In genomic region chr5:173473293-173473692, GRCh38 we compare ENCODE assay signal across 15 cellular contexts.
DNase-seq lines count a peak whose midpoint lies in the region; ATAC-seq and TF ChIP-seq lines count a peak whose summit lies in the region.
"Had no signal": no experiment of that assay in that cellular context is flagged by ENCODE, and none has a peak within 500 bp of the region (broad histone marks: within the 10 kb centered on the region; RNA-seq: fewer than 3 reads in every experiment).

No MANE protein-coding gene starts in this region.

- H3K9me3 ChIP-seq in GM23248 (ENCODE audit: low read depth) = no peaks in the 10 kb centered on the region
- no peaks in the 10 kb centered on the region for H3K9me3 ChIP-seq in smooth muscle cell (replicated peaks; ENCODE audit: low read depth)

- H3K27ac ChIP-seq in GM23248 (peak overlapping the region; percentile 92), smooth muscle cell (ENCODE audit: low read depth) (peak overlapping the region; percentile 69)

- H3K27me3 ChIP-seq in GM23248 (replicated peaks; ENCODE audit: insufficient read depth) (no peaks in the 10 kb centered on the region), smooth muscle cell (ENCODE audit: low read depth) (no peaks in the 10 kb centered on the region)

- H3K4me3 Mint-ChIP-seq in brain = peak overlapping the region in 1 of 5 experiments; percentile 43
- H3K4me3 Mint-ChIP-seq: B cell; naive thymus-derived CD8-positive, alpha-beta T cell had no signal

- in situ Hi-C loops in GM23248 (cut with MboI) = no loop called here

- POLR2A ChIA-PET in HEK293T (lab: Yijun Ruan, JAX) = no interaction called here

- H3K9me3 Mint-ChIP-seq in brain = peaks cover 0 to 6% (median 2%) of the 10 kb centered on the region in 5 experiments
- H3K9me3 Mint-ChIP-seq: naive thymus-derived CD8-positive, alpha-beta T cell had no signal

- ATAC-seq in GM21717 (IDR thresholded peaks at IDR 0.05; ENCODE audit: unreplicated experiment) (no peak), HG03045 (IDR thresholded peaks at IDR 0.05; ENCODE audit: unreplicated experiment) (no peak)
- ATAC-seq: naive thymus-derived CD8-positive, alpha-beta T cell had no signal

- H3K4me2 ChIP-seq in GM23248 (ENCODE audit: unreplicated experiment) = peak overlapping the region; percentile 43
- H3K4me2 ChIP-seq in smooth muscle cell = peak overlapping the region; percentile 14

- peaks cover 60% of the 10 kb centered on the region for H3K4me1 ChIP-seq in GM23248 (ENCODE audit: insufficient read depth)
- peaks cover 9% of the 10 kb centered on the region for H3K4me1 ChIP-seq in smooth muscle cell (ENCODE audit: low read depth)

- no peak overlapping the region for H2AFZ ChIP-seq in GM23248
- no peak overlapping the region for H2AFZ ChIP-seq in smooth muscle cell (ENCODE audit: low read depth)

- WGBS in GM23248 (ENCODE audit: low coverage in 1 of 2, low lambda C conversion rate in 2 of 2, missing lambda C conversion rate in 2 of 2), 2 experiments = 36 to 48% methylated on average over 6 of the region's 6 CpGs
- whole genome bisulfite sequencing in smooth muscle cell (ENCODE audit: low lambda C conversion rate) = 87% methylated on average over 6 of the region's 6 CpGs

- no peaks in the 10 kb centered on the region for H4K20me1 ChIP-seq in GM23248 (ENCODE audit: insufficient read depth)
- H4K20me1 ChIP-seq in smooth muscle cell (ENCODE audit: low read depth) = no peaks in the 10 kb centered on the region

- peaks cover 53% of the 10 kb centered on the region for H3F3A ChIP-seq in GM23248 (ENCODE audit: insufficient read depth)
- peaks cover 5% of the 10 kb centered on the region for H3F3A ChIP-seq in smooth muscle cell (ENCODE audit: low read depth)

- CTCF ChIA-PET in HEK293T (lab: Yijun Ruan, JAX) = no interaction called here

- H3K27ac Mint-ChIP-seq in brain = peak overlapping the region; percentile 63 to 97 (median 86)
- H3K27ac Mint-ChIP-seq: B cell; naive thymus-derived CD8-positive, alpha-beta T cell had no signal

- H3K4me1 Mint-ChIP-seq in brain = peaks cover 38% of the 10 kb centered on the region
- H3K4me1 Mint-ChIP-seq: B cell had no signal

- H3K9ac ChIP-seq in GM23248 = peak overlapping the region; percentile 74
- peak overlapping the region; percentile 13 for H3K9ac ChIP-seq in smooth muscle cell (ENCODE audit: low read depth)

- H3K27me3 Mint-ChIP-seq in brain = peaks cover 8% of the 10 kb centered on the region

- no peaks in the 10 kb centered on the region for H3K36me3 Mint-ChIP-seq in brain
- H3K36me3 Mint-ChIP-seq: naive thymus-derived CD8-positive, alpha-beta T cell had no signal

- H3K79me2 ChIP-seq in GM23248 (ENCODE audit: insufficient read depth) = no peaks in the 10 kb centered on the region
- H3K79me2 ChIP-seq in smooth muscle cell (ENCODE audit: low read depth) = no peaks in the 10 kb centered on the region

- TF ChIP-seq CTCF in brain (conservative IDR thresholded peaks at IDR 0.05) (no peak), smooth muscle cell (IDR thresholded peaks at IDR 0.05; ENCODE audit: borderline replicate concordance, insufficient read depth, poor library complexity, severe bottlenecking) (no peak)

- H3K36me3 ChIP-seq in GM23248 (ENCODE audit: low read depth) = no peaks in the 10 kb centered on the region
- H3K36me3 ChIP-seq in smooth muscle cell (ENCODE audit: low read depth) = no peaks in the 10 kb centered on the region

- DNase-seq in GM23248 = peak; percentile 54
- peak; percentile 12 for DNase-seq in kidney tubule cell (ENCODE audit: low spot score)
- no peak for DNase-seq in smooth muscle cell (lab: John Stamatoyannopoulos, UW; ENCODE audit: unreplicated experiment)
- no peak for DNase-seq in activated naive CD4-positive, alpha-beta T cell treated with anti-CD3 and anti-CD28 coated beads, Interleukin-2, amount 50 U/mL, for 16 hours
- DNase-seq in HEK293T (ENCODE audit: extremely low spot score) = no peak
- DNase-seq: activated CD4-positive, alpha-beta T cell treated with anti-CD3 and anti-CD28 coated beads, Interleukin-2, amount 50 U/mL, for 4 hours; cerebellar nuclear complex; H7; naive thymus-derived CD8-positive, alpha-beta T cell; NCI-H1092 treated with DMSO at 0.1 percent for 48 hours; NCI-H345 had no signal

- H3K4me3 ChIP-seq in GM23248 (no peak overlapping the region), smooth muscle cell (no peak overlapping the region)

- no peaks in the 10 kb centered on the region for H3K9me2 ChIP-seq in GM23248 (ENCODE audit: insufficient read depth)

TF ChIP-seq in HEK293T, 16 proteins besides CTCF, POLR2A, EP300 and RAD21:
- TF ChIP-seq TARDBP (IDR thresholded peaks at IDR 0.05) (no peak), ELF4 (IDR thresholded peaks at IDR 0.05) (no peak), SUZ12 (IDR thresholded peaks at IDR 0.05) (no peak), FOXA1 (IDR thresholded peaks at IDR 0.05) (no peak), CTBP1 (IDR thresholded peaks at IDR 0.05; ENCODE audit: borderline replicate concordance) (no peak), LEF1 (IDR thresholded peaks at IDR 0.05; ENCODE audit: borderline replicate concordance) (no peak), FOXM1 (IDR thresholded peaks at IDR 0.05; ENCODE audit: borderline replicate concordance) (no peak), SP1 (IDR thresholded peaks at IDR 0.05) (no peak), L3MBTL2 (conservative IDR thresholded peaks at IDR 0.05) (no peak), NFRKB (IDR thresholded peaks at IDR 0.05) (no peak), HDGF (IDR thresholded peaks at IDR 0.05; ENCODE audit: borderline replicate concordance) (no peak), ARNT (IDR thresholded peaks at IDR 0.05) (no peak), FOXK2 (IDR thresholded peaks at IDR 0.05) (no peak), BHLHE40 (IDR thresholded peaks at IDR 0.05; ENCODE audit: borderline replicate concordance) (no peak)
- TF ChIP-seq, protein P1, sequence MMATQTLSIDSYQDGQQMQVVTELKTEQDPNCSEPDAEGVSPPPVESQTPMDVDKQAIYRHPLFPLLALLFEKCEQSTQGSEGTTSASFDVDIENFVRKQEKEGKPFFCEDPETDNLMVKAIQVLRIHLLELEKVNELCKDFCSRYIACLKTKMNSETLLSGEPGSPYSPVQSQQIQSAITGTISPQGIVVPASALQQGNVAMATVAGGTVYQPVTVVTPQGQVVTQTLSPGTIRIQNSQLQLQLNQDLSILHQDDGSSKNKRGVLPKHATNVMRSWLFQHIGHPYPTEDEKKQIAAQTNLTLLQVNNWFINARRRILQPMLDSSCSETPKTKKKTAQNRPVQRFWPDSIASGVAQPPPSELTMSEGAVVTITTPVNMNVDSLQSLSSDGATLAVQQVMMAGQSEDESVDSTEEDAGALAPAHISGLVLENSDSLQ (IDR thresholded peaks at IDR 0.05) = no peak

Comparison
In these comparisons a context has a peak if more than half of its experiments do, and no peak if none do; other contexts are left out.
1. DNase-seq: peak in GM23248 (single experiment) and kidney tubule cell (single experiment); none in smooth muscle cell (single experiment), activated naive CD4-positive, alpha-beta T cell treated with anti-CD3 and anti-CD28 coated beads, Interleukin-2, amount 50 U/mL, for 16 hours (single experiment) and HEK293T (single experiment).